2 cellular contexts compared by ENCODE assay signal in genomic region chr2:121793816-121794215, GRCh38.
TF ChIP-seq lines count a peak whose summit lies in the region.

No MANE protein-coding gene starts in this region.

TF ChIP-seq in GM23338, 12 proteins besides CTCF, POLR2A, EP300 and RAD21:
- no peak for TF ChIP-seq EZH2phosphoT487 (IDR thresholded peaks at IDR 0.05; ENCODE audit: unreplicated experiment)
- TF ChIP-seq ZNF331 (CRISPR knock-in tag; IDR thresholded peaks at IDR 0.05; ENCODE audit: low read depth): no peak
- no peak for TF ChIP-seq EZH2 (IDR thresholded peaks at IDR 0.05; ENCODE audit: low read depth, unreplicated experiment)
- TF ChIP-seq NANOG (IDR thresholded peaks at IDR 0.05; ENCODE audit: borderline replicate concordance): no peak
- no peak for TF ChIP-seq ZNF114 (CRISPR knock-in tag; IDR thresholded peaks at IDR 0.05)
- TF ChIP-seq STAT1 (IDR thresholded peaks at IDR 0.05; ENCODE audit: unreplicated experiment): no peak
- TF ChIP-seq POLR2AphosphoS5 (IDR thresholded peaks at IDR 0.05; ENCODE audit: low read depth): no peak
- TF ChIP-seq CREB1 (CRISPR knock-in tag; IDR thresholded peaks at IDR 0.05; ENCODE audit: low read depth): no peak
- no peak for TF ChIP-seq ETS1 (IDR thresholded peaks at IDR 0.05)
- no peak for TF ChIP-seq REST (IDR thresholded peaks at IDR 0.05; ENCODE audit: unreplicated experiment)
- TF ChIP-seq JUNB (IDR thresholded peaks at IDR 0.05; ENCODE audit: unreplicated experiment): no peak
- TF ChIP-seq ZNF462 (CRISPR knock-in tag; IDR thresholded peaks at IDR 0.05): no peak

TF ChIP-seq in K562, 482 proteins besides CTCF, POLR2A, EP300 and RAD21:
- TF ChIP-seq NKRF (IDR thresholded peaks at IDR 0.05; ENCODE audit: borderline replicate concordance): no peak
- TF ChIP-seq EGR1 (conservative IDR thresholded peaks at IDR 0.05): peak; percentile 28; the same call in 1 of the 2 replicates
